1 cellular context compared by ENCODE assay signal in genomic region chr10:79196470-79197461, GRCh38.
TF ChIP-seq lines count a peak whose summit lies in the region.

No MANE protein-coding gene starts in this region.

TF ChIP-seq in K562, 482 proteins besides CTCF, POLR2A, EP300 and RAD21 (continued from another document):
- TF ChIP-seq ZBTB33 (CRISPR knock-in tag; IDR thresholded peaks at IDR 0.05) (peak; percentile 64; the same call in 1 of the 2 replicates), ZNF707 (CRISPR knock-in tag; conservative IDR thresholded peaks at IDR 0.05) (no peak), CTCFL (IDR thresholded peaks at IDR 0.05; ENCODE audit: borderline replicate concordance, insufficient read depth, low read depth, low read length, poor library complexity, severe bottlenecking) (peak; percentile 79), ZMIZ1 (IDR thresholded peaks at IDR 0.05; ENCODE audit: low read depth in 2 of 2, low read length in 2 of 2) (no peak), HBP1 (CRISPR knock-in tag; IDR thresholded peaks at IDR 0.05) (no peak), PATZ1 (CRISPR knock-in tag; IDR thresholded peaks at IDR 0.05; ENCODE audit: borderline replicate concordance) (no peak), ZBTB7A (IDR thresholded peaks at IDR 0.05; ENCODE audit: borderline replicate concordance, control insufficient read depth, low read depth, low read length) (peak; percentile 74; the same call in 1 of the 2 replicates), RBM14 (IDR thresholded peaks at IDR 0.05; ENCODE audit: borderline replicate concordance, insufficient read depth, low read depth, low read length) (no peak), CCNT2 (IDR thresholded peaks at IDR 0.05; ENCODE audit: borderline replicate concordance, extremely low read depth, insufficient read length, low read depth, low read length) (no peak), ZNF644 (tag; IDR thresholded peaks at IDR 0.05; ENCODE audit: low read depth) (no peak), MTA2 (IDR thresholded peaks at IDR 0.05; ENCODE audit: low read depth) (no peak), MAZ (CRISPR knock-in tag; conservative IDR thresholded peaks at IDR 0.05 in 1 of 2, IDR thresholded peaks at IDR 0.05 in 1 of 2) (peak; percentile 51 to 84; a peak in 3 of 4 replicates), RBM39 (optimal IDR thresholded peaks at IDR 0.05; ENCODE audit: low read depth, low read length) (no peak), HDGF (IDR thresholded peaks at IDR 0.05) (peak; percentile 66; the same call in 1 of the 2 replicates), ESRRB (CRISPR knock-in tag; IDR thresholded peaks at IDR 0.05; ENCODE audit: borderline replicate concordance) (no peak), ZBTB43 (CRISPR knock-in tag; IDR thresholded peaks at IDR 0.05) (0 out of 2 replicates have a peak, but pooled peaks have one; percentile 29), KAT7 (CRISPR knock-in tag; IDR thresholded peaks at IDR 0.05; ENCODE audit: borderline replicate concordance) (no peak), TBL1XR1 (IDR thresholded peaks at IDR 0.05; ENCODE audit: low read length in 2 of 2) (no peak), SPI1 (IDR thresholded peaks at IDR 0.05; ENCODE audit: borderline replicate concordance, low read depth, low read length) (no peak), RCOR1 (IDR thresholded peaks at IDR 0.05; ENCODE audit: borderline replicate concordance in 1 of 2, low read depth in 2 of 2, low read length in 2 of 2) (peak in 1 of 2 experiments; percentile 60; a peak in 1 of 4 replicates), SMARCE1 (IDR thresholded peaks at IDR 0.05) (0 out of 2 replicates have a peak, but pooled peaks have one; percentile 38), SMARCA4 (IDR thresholded peaks at IDR 0.05) (peak; percentile 62), CBX2 (IDR thresholded peaks at IDR 0.05; ENCODE audit: insufficient read depth, low read length, poor library complexity, severe bottlenecking) (no peak), ZNF586 (CRISPR knock-in tag; conservative IDR thresholded peaks at IDR 0.05) (no peak), ZNF143 (CRISPR knock-in tag; IDR thresholded peaks at IDR 0.05) (no peak), PTBP1 (IDR thresholded peaks at IDR 0.05; ENCODE audit: low read depth, low read length) (no peak), CC2D1A (IDR thresholded peaks at IDR 0.05) (0 out of 2 replicates have a peak, but pooled peaks have one; percentile 22), BACH1 (tag; IDR thresholded peaks at IDR 0.05) (no peak), ATF6 (CRISPR knock-in tag; IDR thresholded peaks at IDR 0.05) (no peak), MAFG (tag; conservative IDR thresholded peaks at IDR 0.05) (no peak), NFATC3 (IDR thresholded peaks at IDR 0.05) (no peak), RB1 (IDR thresholded peaks at IDR 0.05; ENCODE audit: low read depth) (peak; percentile 57; the same call in 1 of the 2 replicates), CTBP1 (IDR thresholded peaks at IDR 0.05; ENCODE audit: borderline replicate concordance) (peak; percentile 49; the same call in 1 of the 2 replicates), BRF2 (IDR thresholded peaks at IDR 0.05; ENCODE audit: borderline replicate concordance, insufficient read depth, insufficient read length) (no peak), ZBTB17 (CRISPR knock-in tag; IDR thresholded peaks at IDR 0.05) (no peak), DPF2 (IDR thresholded peaks at IDR 0.05) (no peak)
TF ChIP-seq in K562: peak in this region for 38.
